In the genomic region with DNA sequence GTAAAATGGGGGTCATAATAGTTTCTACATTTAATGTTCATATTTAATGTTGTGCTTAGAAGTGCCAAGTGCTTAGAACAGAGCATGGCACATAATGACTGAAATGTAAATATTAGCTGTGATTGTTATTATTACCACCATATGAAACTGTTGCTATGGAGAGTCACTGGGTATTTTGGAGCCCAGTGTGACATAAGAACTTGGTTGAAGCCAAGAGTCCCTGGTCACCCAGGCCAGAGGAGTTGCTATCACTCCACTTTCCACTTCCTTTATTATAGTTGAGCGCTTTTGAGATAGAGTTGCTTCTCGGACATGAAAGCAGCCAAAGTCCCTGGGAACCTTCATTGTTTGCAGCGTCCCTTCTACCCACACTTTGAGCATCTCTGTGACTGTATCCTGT, we compare ENCODE assay signal across 19 cellular contexts.
DNase-seq lines count a peak whose midpoint lies in the region; ATAC-seq, FAIRE-seq and TF ChIP-seq lines count a peak whose summit lies in the region.
"Had no signal": no experiment of that assay in that cellular context is flagged by ENCODE, and none has a peak within 500 bp of the region (broad histone marks: within the 10 kb centered on the region; RNA-seq: fewer than 3 reads in every experiment).

No MANE protein-coding gene starts in this region.

- no peaks in the 10 kb centered on the region for H4K20me1 ChIP-seq in GM12878 (ENCODE audit: control insufficient read depth, insufficient read depth)

- 70% methylated on average over 3 of the region's 3 CpGs for WGBS in GM12878 (ENCODE audit: insufficient coverage, insufficient replicate concordance, low lambda C conversion rate, missing lambda C conversion rate)
- WGBS in esophagus muscularis mucosa, result 71% methylated on average over 3 of the region's 3 CpGs

- no peak for TF ChIP-seq POLR2A in GM12878 (IDR thresholded peaks at IDR 0.05; ENCODE audit: low read depth, low read length)
- no peak for TF ChIP-seq POLR2A in esophagus muscularis mucosa (IDR thresholded peaks at IDR 0.05; ENCODE audit: low read depth)

- TF ChIP-seq CTCF in GM12878 (IDR thresholded peaks at IDR 0.05 in 2 of 3, conservative IDR thresholded peaks at IDR 0.05 in 1 of 3; ENCODE audit: control insufficient read depth in 2 of 3, extremely low read depth in 1 of 3, insufficient read depth in 1 of 3, low read depth in 3 of 3, low read length in 3 of 3) (no peak), esophagus muscularis mucosa (IDR thresholded peaks at IDR 0.05) (no peak), CD14-positive monocyte (IDR thresholded peaks at IDR 0.05) (no peak)

- H2AFZ ChIP-seq in GM12878 (ENCODE audit: control insufficient read depth, low read depth, low read length) (no peak overlapping the region), neuron (ENCODE audit: low read depth, low read length) (no peak overlapping the region)

- ATAC-seq in GM12878, result peak; percentile 29; the same call in 2 of the 3 replicates
- ATAC-seq: CD8-positive, alpha-beta T cell had no signal

- BruUV-seq in GM12878 (replicated peaks; lab: Mats Ljungman, UMichigan), result no TSS peak

- no peak overlapping the region for H3K27ac Mint-ChIP-seq in CD14-positive monocyte
- H3K27ac Mint-ChIP-seq: B cell; CD8-positive, alpha-beta T cell; H9 had no signal

- H3K27me3 Mint-ChIP-seq in CD14-positive monocyte (ENCODE audit: low read depth in 3 of 3), result peaks cover 10 to 14% (median 12%) of the 10 kb centered on the region in 3 donors

- H3K9me3 Mint-ChIP-seq in CD14-positive monocyte, result peaks cover 0 to 2% (median 0%) of the 10 kb centered on the region in 7 donors
- H3K9me3 Mint-ChIP-seq: CD8-positive, alpha-beta T cell; H9 had no signal

- in situ Hi-C loops in GM12878 (cut with MboI), result no loop called here

- intact Hi-C loops in GM12878 (cut with micrococcal nuclease; ENCODE audit: unreplicated experiment), result no loop called here
- intact Hi-C loops in esophagus muscularis mucosa (cut with DNase I), result loop anchor here (5.0 to 10.0 kb wide), 2 partner anchors 62 to 120 kb away; no protein-coding TSS in a partner anchor
- intact Hi-C loops in CD14-positive monocyte (cut with micrococcal nuclease), result no loop called here

- H3K27me3 ChIP-seq in GM12878 (replicated peaks in 1 of 2; ENCODE audit: control insufficient read depth in 2 of 2, insufficient read depth in 2 of 2, low read length in 1 of 2) (peaks cover 0 to 9% of the 10 kb centered on the region in 2 experiments; a peak in 2 of 4 replicates), esophagus muscularis mucosa (no peaks in the 10 kb centered on the region), neuron (ENCODE audit: insufficient read depth, low read length) (no peaks in the 10 kb centered on the region)

- TF ChIP-seq EP300 in GM12878 (IDR thresholded peaks at IDR 0.05; ENCODE audit: borderline replicate concordance in 1 of 2, control insufficient read depth in 1 of 2, low read depth in 2 of 2, low read length in 2 of 2) (no peak), esophagus muscularis mucosa (IDR thresholded peaks at IDR 0.05) (no peak)

- TF ChIP-seq RAD21 in GM12878 (IDR thresholded peaks at IDR 0.05; ENCODE audit: insufficient read depth, low read depth, low read length), result no peak

- H3K4me1 ChIP-seq in GM12878 (ENCODE audit: control insufficient read depth, insufficient read depth, low read length) (no peaks in the 10 kb centered on the region), esophagus muscularis mucosa (peaks cover 17 to 89% (median 88%) of the 10 kb centered on the region in 4 donors), neuron (ENCODE audit: insufficient read depth, low read length) (peaks cover 75% of the 10 kb centered on the region)

- no peaks in the 10 kb centered on the region for H3K36me3 Mint-ChIP-seq in CD14-positive monocyte
- H3K36me3 Mint-ChIP-seq: CD8-positive, alpha-beta T cell had no signal

- CTCF ChIA-PET in GM12878 (lab: Yijun Ruan, JAX), result no interaction called here

- DNase-seq in OCI-M1 (lab: John Stamatoyannopoulos, UW) (peak; percentile 9), GM12878 (ENCODE audit: low read depth, low spot score) (no peak), esophagus muscularis mucosa (ENCODE audit: extremely low spot score) (no peak), occipital lobe (lab: John Stamatoyannopoulos, UW) (no peak), CD1c-positive myeloid dendritic cell (ENCODE audit: extremely low spot score) (no peak), CD14-positive monocyte (ENCODE audit: low spot score) (no peak)
- DNase-seq: C1 segment of cervical spinal cord; CD8-positive, alpha-beta T cell; COR-L47; DMS153; DMS79 treated with DMSO at 0.1 percent for 48 hours; GDM1; GOT3; H9 had no signal

- H3K4me3 Mint-ChIP-seq in CD14-positive monocyte, result no peak overlapping the region
- H3K4me3 Mint-ChIP-seq: B cell; CD8-positive, alpha-beta T cell; H9 had no signal

- H3K4me3 ChIP-seq in GM12878 (no peak overlapping the region), esophagus muscularis mucosa (no peak overlapping the region), neuron (ENCODE audit: low read length) (peak overlapping the region; percentile 31)

- POLR2A ChIA-PET in GM12878 (lab: Charles Lee), result no interaction called here

- H3K9me3 ChIP-seq in GM12878 (replicated peaks; ENCODE audit: control insufficient read depth, insufficient read depth, low read length) (no peaks in the 10 kb centered on the region), esophagus muscularis mucosa (no peaks in the 10 kb centered on the region), neuron (ENCODE audit: low read length) (no peaks in the 10 kb centered on the region)

- no peaks in the 10 kb centered on the region for H3K4me1 Mint-ChIP-seq in CD14-positive monocyte
- H3K4me1 Mint-ChIP-seq: B cell had no signal

- no peaks in the 10 kb centered on the region for H3K36me3 ChIP-seq in GM12878 (ENCODE audit: control insufficient read depth in 2 of 2, insufficient read depth in 2 of 2, low read length in 1 of 2)
- peaks cover 7 to 58% (median 28%) of the 10 kb centered on the region in 4 donors for H3K36me3 ChIP-seq in esophagus muscularis mucosa
- H3K36me3 ChIP-seq in neuron (ENCODE audit: insufficient read depth, low read length), result peaks cover 62% of the 10 kb centered on the region

- RAD21 ChIA-PET in GM12878 (lab: Charles Lee; ENCODE audit: unreplicated experiment), result no interaction called here

- no peak overlapping the region for H3K9ac ChIP-seq in GM12878 (ENCODE audit: control insufficient read depth, insufficient read depth, low read length)

- no peak overlapping the region for H3K4me2 ChIP-seq in GM12878 (ENCODE audit: control insufficient read depth, insufficient read depth)

- FAIRE-seq in GM12878 (lab: Jason Lieb, UNC), result no peak
- FAIRE-seq: A204.1, D721Med, GM19239 had no signal

- no peak overlapping the region for H3K27ac ChIP-seq in GM12878 (ENCODE audit: control insufficient read depth, insufficient read depth)
- peak overlapping the region in 3 of 4 donors; percentile 44 to 67 (median 55) for H3K27ac ChIP-seq in esophagus muscularis mucosa (replicated peaks in 1 of 4)

- SMC1A ChIA-PET in GM12878 (lab: Charles Lee; ENCODE audit: uncharacterized antibody, unreplicated experiment), result no interaction called here

- no peaks in the 10 kb centered on the region for H3K79me2 ChIP-seq in GM12878 (ENCODE audit: control insufficient read depth, insufficient read depth, low read length)

TF ChIP-seq in GM12878, 131 proteins besides CTCF, POLR2A, EP300 and RAD21:
- TF ChIP-seq ZNF622 (IDR thresholded peaks at IDR 0.05) (no peak), IKZF2 (IDR thresholded peaks at IDR 0.05) (no peak), CHD2 (IDR thresholded peaks at IDR 0.05; ENCODE audit: borderline replicate concordance, low read depth, low read length) (no peak)
